24 cellular contexts compared by ENCODE assay signal in the genomic region with DNA sequence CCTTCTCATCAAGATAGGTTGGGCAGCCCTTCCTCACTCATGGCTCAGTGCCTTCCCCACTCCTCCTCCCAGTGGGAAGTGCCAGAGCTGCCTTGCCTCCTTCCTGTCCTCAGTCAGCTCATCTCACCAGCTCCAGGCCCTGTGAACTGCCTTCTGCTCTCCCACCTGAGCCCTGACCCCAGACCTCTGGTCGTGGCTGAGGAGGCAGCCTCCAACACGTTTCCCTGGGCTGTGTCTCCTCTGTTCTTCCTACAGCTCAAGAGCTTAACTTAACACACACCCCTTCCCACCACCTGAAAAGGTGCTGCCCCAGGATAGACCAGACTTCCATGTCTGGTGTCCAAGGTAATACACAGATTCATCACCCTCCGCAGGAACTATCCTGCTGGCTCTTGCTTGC. TPM values are rescaled to one million over a fixed set of nuclear protein-coding genes. Genes with fewer than 3 reads are reported as not detected.
DNase-seq lines count a peak whose midpoint lies in the region; ATAC-seq, FAIRE-seq and TF ChIP-seq lines count a peak whose summit lies in the region.
"Had no signal": no experiment of that assay in that cellular context is flagged by ENCODE, and none has a peak within 500 bp of the region (broad histone marks: within the 10 kb centered on the region; RNA-seq: fewer than 3 reads in every experiment).

No MANE protein-coding gene starts in this region.

- H3K36me3 ChIP-seq in K562 (ENCODE audit: control insufficient read depth, insufficient read depth, low read length), result no peaks in the 10 kb centered on the region
- no peaks in the 10 kb centered on the region for H3K36me3 ChIP-seq in osteoblast (ENCODE audit: insufficient read depth, low read length)
- no peaks in the 10 kb centered on the region for H3K36me3 ChIP-seq in spleen
- H3K36me3 ChIP-seq in A673 (ENCODE audit: insufficient read depth, low read length, poor library complexity, severe bottlenecking), result no peaks in the 10 kb centered on the region
- H3K36me3 ChIP-seq in mammary epithelial cell (ENCODE audit: insufficient read depth, low read length), result no peaks in the 10 kb centered on the region

- H3K9me3 ChIP-seq in K562 (replicated peaks; ENCODE audit: control insufficient read depth, insufficient read depth, low read depth, low read length), result no peaks in the 10 kb centered on the region
- no peaks in the 10 kb centered on the region for H3K9me3 ChIP-seq in osteoblast (ENCODE audit: low read depth, low read length)
- no peaks in the 10 kb centered on the region for H3K9me3 ChIP-seq in spleen
- no peaks in the 10 kb centered on the region for H3K9me3 ChIP-seq in A673 (ENCODE audit: low read depth, low read length, poor library complexity, severe bottlenecking)
- no peaks in the 10 kb centered on the region for H3K9me3 ChIP-seq in mammary epithelial cell (replicated peaks; ENCODE audit: insufficient read depth, low read length)
- H3K9me3 ChIP-seq: A549 had no signal

- H3K27me3 ChIP-seq in K562 (ENCODE audit: control insufficient read depth in 2 of 2, insufficient read depth in 2 of 2, low read length in 2 of 2) (peaks cover 0 to 18% of the 10 kb centered on the region in 2 experiments; a peak in 2 of 5 replicates), osteoblast (ENCODE audit: insufficient read depth, low read length) (peaks cover 8% of the 10 kb centered on the region), spleen (replicated peaks in 1 of 7) (peaks cover 0 to 16% (median 0%) of the 10 kb centered on the region in 7 donors), A673 (replicated peaks; ENCODE audit: insufficient read depth, low read depth, low read length, poor library complexity) (peaks cover 15% of the 10 kb centered on the region), mammary epithelial cell (ENCODE audit: insufficient read depth, low read length) (no peaks in the 10 kb centered on the region)

- no peak for FAIRE-seq in K562 (lab: Jason Lieb, UNC)
- FAIRE-seq: A549, GM12891, GM18507 had no signal

- POLR2A ChIA-PET in K562 (lab: Yijun Ruan, JAX), result no interaction called here
- POLR2A ChIA-PET in A673 (lab: Charles Lee; ENCODE audit: low non-redundant PET), result no interaction called here

- ATAC-seq in K562 (no peak), HG02623 (IDR thresholded peaks at IDR 0.05; ENCODE audit: unreplicated experiment) (no peak)
- ATAC-seq: A549, HCT116 had no signal

- no peak for TF ChIP-seq POLR2A in K562 (conservative IDR thresholded peaks at IDR 0.05)
- TF ChIP-seq POLR2A in spleen (IDR thresholded peaks at IDR 0.05), result no peak

- DNase-seq in K562 (ENCODE audit: extremely low read depth in 1 of 4, low spot score in 3 of 4) (no peak), islet precursor cell (peak; percentile 37), osteoblast (ENCODE audit: insufficient read length, low spot score, missing footprints) (peak; percentile 56), spleen (peak; percentile 56), A673 (ENCODE audit: low spot score) (no peak), mammary epithelial cell (no peak)
- DNase-seq: 8988T; C1 segment of cervical spinal cord; Calu3; CD4-positive, alpha-beta memory T cell; COR-L47; DMS53; DMS79 treated with DMSO at 0.1 percent for 48 hours; GF-D8; GOT3; H9 had no signal

- no peak for TF ChIP-seq CTCF in K562 (IDR thresholded peaks at IDR 0.05 in 2 of 3, conservative IDR thresholded peaks at IDR 0.05 in 1 of 3; ENCODE audit: insufficient read depth in 2 of 3, low read depth in 1 of 3, low read length in 3 of 3)
- TF ChIP-seq CTCF in osteoblast (IDR thresholded peaks at IDR 0.05; ENCODE audit: extremely low read depth, low read depth, low read length), result no peak
- TF ChIP-seq CTCF in spleen (IDR thresholded peaks at IDR 0.05 in 8 of 11, conservative IDR thresholded peaks at IDR 0.05 in 3 of 11), result no peak
- TF ChIP-seq CTCF in A673 (conservative IDR thresholded peaks at IDR 0.05; ENCODE audit: low read depth, low read length), result no peak
- no peak for TF ChIP-seq CTCF in mammary epithelial cell (conservative IDR thresholded peaks at IDR 0.05 in 1 of 2, IDR thresholded peaks at IDR 0.05 in 1 of 2; ENCODE audit: extremely low read depth in 1 of 2, insufficient read depth in 1 of 2, low read depth in 1 of 2, low read length in 2 of 2)

- no peaks in the 10 kb centered on the region for H3K4me1 ChIP-seq in K562 (replicated peaks in 1 of 2; ENCODE audit: control insufficient read depth in 2 of 2, insufficient read depth in 2 of 2, low read length in 2 of 2)
- no peaks in the 10 kb centered on the region for H3K4me1 ChIP-seq in osteoblast (ENCODE audit: insufficient read depth, low read length)
- H3K4me1 ChIP-seq in spleen, result no peaks in the 10 kb centered on the region
- H3K4me1 ChIP-seq in A673 (ENCODE audit: insufficient read depth, low read length, poor library complexity, severe bottlenecking), result no peaks in the 10 kb centered on the region
- peaks cover 3% of the 10 kb centered on the region for H3K4me1 ChIP-seq in mammary epithelial cell (ENCODE audit: insufficient read depth, low read length)
- H3K4me1 ChIP-seq: A549 had no signal

- no peaks in the 10 kb centered on the region for H3K9me1 ChIP-seq in K562 (ENCODE audit: control insufficient read depth, insufficient read depth, low read length)

- in situ Hi-C loops in K562 (cut with MboI), result no loop called here
- in situ Hi-C loops in mammary epithelial cell (cut with MboI; ENCODE audit: low sequenced_read_pairs in 2 of 2), result no loop called here

- no peak overlapping the region for H3K4me3 ChIP-seq in K562
- H3K4me3 ChIP-seq in osteoblast (ENCODE audit: insufficient read depth, low read length), result no peak overlapping the region
- no peak overlapping the region for H3K4me3 ChIP-seq in spleen
- H3K4me3 ChIP-seq in A673 (ENCODE audit: low read depth, low read length, poor library complexity, severe bottlenecking), result no peak overlapping the region
- H3K4me3 ChIP-seq in mammary epithelial cell (replicated peaks in 1 of 3; ENCODE audit: insufficient read depth in 1 of 3, low read depth in 2 of 3, low read length in 3 of 3), result no peak overlapping the region
- H3K4me3 ChIP-seq: A549 had no signal

- no peak overlapping the region for H2AFZ ChIP-seq in K562 (ENCODE audit: low read depth, low read length)
- no peak overlapping the region for H2AFZ ChIP-seq in osteoblast (ENCODE audit: low read length)
- H2AFZ ChIP-seq in mammary epithelial cell (ENCODE audit: low read depth, low read length), result no peak overlapping the region

- no peak for TF ChIP-seq RAD21 in K562 (CRISPR knock-in tag; conservative IDR thresholded peaks at IDR 0.05 in 1 of 2, IDR thresholded peaks at IDR 0.05 in 1 of 2)

- H3K27ac ChIP-seq in K562 (ENCODE audit: extremely low read depth, low read depth, low read length) (no peak overlapping the region), osteoblast (ENCODE audit: low read depth, low read length) (no peak overlapping the region), spleen (no peak overlapping the region), A673 (ENCODE audit: low read depth, low read length, poor library complexity, severe bottlenecking) (no peak overlapping the region), mammary epithelial cell (ENCODE audit: insufficient read depth, low read depth, low read length) (no peak overlapping the region)
- H3K27ac ChIP-seq: A549 had no signal

- intact Hi-C loops in K562 (cut with micrococcal nuclease) (no loop called here), spleen (cut with DNase I; ENCODE audit: low total_unique reads) (no loop called here), A673 (cut with micrococcal nuclease; ENCODE audit: unreplicated experiment) (no loop called here), mammary epithelial cell (cut with micrococcal nuclease) (no loop called here)

- CTCF ChIA-PET in K562 (lab: Yijun Ruan, JAX; ENCODE audit: low intra/inter-chr PET ratio), result no interaction called here
- CTCF ChIA-PET in A673 (lab: Charles Lee), result no interaction called here
- CTCF ChIA-PET in mammary epithelial cell (lab: Charles Lee; ENCODE audit: low non-redundant PET), result no interaction called here

- TF ChIP-seq EP300 in K562 (IDR thresholded peaks at IDR 0.05; ENCODE audit: low read length), result no peak

- H3K79me2 ChIP-seq in K562 (ENCODE audit: control insufficient read depth, insufficient read depth, low read length), result no peaks in the 10 kb centered on the region
- H3K79me2 ChIP-seq in osteoblast (ENCODE audit: insufficient read depth, low read length), result no peaks in the 10 kb centered on the region
- H3K79me2 ChIP-seq in mammary epithelial cell (ENCODE audit: insufficient read depth, low read length), result no peaks in the 10 kb centered on the region

- dilution Hi-C loops in mammary epithelial cell (cut with HindIII; ENCODE audit: low sequenced_read_pairs), result no loop called here

- H3K4me2 ChIP-seq in K562 (ENCODE audit: insufficient read depth, low read length) (no peak overlapping the region), osteoblast (ENCODE audit: insufficient read depth, low read length) (no peak overlapping the region), mammary epithelial cell (ENCODE audit: insufficient read depth, low read depth, low read length) (no peak overlapping the region)
- H3K4me2 ChIP-seq: A549 had no signal

- BruUV-seq in K562 (replicated peaks; lab: Mats Ljungman, UMichigan) (no TSS peak), A673 (replicated peaks; lab: Mats Ljungman, UMichigan) (no TSS peak), mammary epithelial cell (replicated peaks; lab: Mats Ljungman, UMichigan) (no TSS peak)

- H3K9ac ChIP-seq in K562 (ENCODE audit: insufficient read depth in 1 of 2, low read depth in 2 of 2, low read length in 2 of 2) (no peak overlapping the region), mammary epithelial cell (ENCODE audit: insufficient read depth, low read length) (no peak overlapping the region)

- H4K20me1 ChIP-seq in K562 (replicated peaks; ENCODE audit: control insufficient read depth, insufficient read depth, low read length) (no peaks in the 10 kb centered on the region), osteoblast (ENCODE audit: insufficient read depth, low read length) (no peaks in the 10 kb centered on the region), mammary epithelial cell (ENCODE audit: insufficient read depth, low read length) (no peaks in the 10 kb centered on the region)

- WGBS in K562 (ENCODE audit: insufficient coverage, low coverage, missing lambda C conversion rate), result 0% methylated on average over 3 of the region's 3 CpGs
- 63 to 75% (median 67%) methylated on average over 3 of the region's 3 CpGs for WGBS in spleen, 5 donors
- WGBS in mammary epithelial cell (ENCODE audit: low coverage, missing lambda C conversion rate), result 60% methylated on average over 2 of the region's 3 CpGs

RNA-seq across cellular contexts. Expression of a gene that starts 21.2 kb away (rescaled TPM):
- total RNA-seq in K562 (2011; cell fraction: chromatin; rRNA removed; ENCODE audit: low replicate concordance), result not detected in 2 replicates
- not detected in 2 replicates for total RNA-seq in K562 (2011; cell fraction: nucleolus; rRNA removed)
- not detected in 2 replicates for total RNA-seq in K562 (2011; cell fraction: nucleoplasm; rRNA removed)
- not detected in 2 replicates for total RNA-seq in K562 (2014; rRNA removed)
- total RNA-seq in K562 (2014; rRNA removed; fragmentation: Illumina TruSeq; extraction: Trizol), result not detected in 2 replicates
- not detected in 2 replicates for total RNA-seq in K562 (2015; rRNA removed; fragmentation: Illumina TruSeq; extraction: Trizol)
- total RNA-seq in K562 (2021), result not detected in 2 replicates
- not detected in 2 replicates for polyA plus RNA-seq in K562 (2011; rRNA removed)
- not detected in 2 replicates for polyA plus RNA-seq in K562 (2011; cell fraction: cytosol; rRNA removed)
- not detected in 2 replicates for polyA plus RNA-seq in K562 (2011; cell fraction: nucleus; rRNA removed)
- not detected in 2 replicates for polyA plus RNA-seq in K562 (2012)
- polyA plus RNA-seq in K562 (2014; fragmentation: Illumina TruSeq; extraction: Trizol), result not detected in 2 replicates
- polyA plus RNA-seq in K562 (2014; fragmentation: Nextera tagmentation; extraction: Ambion mirVana), result not detected
- polyA plus RNA-seq in K562 (2014; rRNA removed), result not detected in 2 replicates
- polyA minus RNA-seq in K562 (2011; rRNA and poly(A)+ RNA removed), result not detected in 2 replicates
- polyA minus RNA-seq in K562 (2011; cell fraction: cytosol; rRNA and poly(A)+ RNA removed), result not detected in 2 replicates
- polyA minus RNA-seq in K562 (2011; cell fraction: nucleus; rRNA and poly(A)+ RNA removed), result not detected in 2 replicates
- total RNA-seq in osteoblast, result not detected in 2 replicates
- not detected for total RNA-seq in spleen
- not detected for polyA plus RNA-seq in spleen
- total RNA-seq in A673 (2021), result not detected in 2 replicates
- not detected for total RNA-seq in mammary epithelial cell
- not detected for polyA plus RNA-seq in mammary epithelial cell
- not detected for polyA minus RNA-seq in mammary epithelial cell
- total RNA-seq: Calu3; CD4-positive, alpha-beta memory T cell; Daoy; G401; H9 had no signal
- polyA plus RNA-seq: A549; BJ; CD4-positive, alpha-beta memory T cell had no signal

RNA-seq across cellular contexts. Expression of a gene that starts 40.0 kb away (rescaled TPM):
- not detected in 2 replicates for total RNA-seq in K562 (2011; cell fraction: chromatin; rRNA removed; ENCODE audit: low replicate concordance)
- not detected in 2 replicates for total RNA-seq in K562 (2011; cell fraction: nucleolus; rRNA removed)
- total RNA-seq in K562 (2011; cell fraction: nucleoplasm; rRNA removed), result 0.44 TPM in 1 of 2 replicates, not detected in the other
- total RNA-seq in K562 (2014; rRNA removed), result 0.45 TPM in 1 of 2 replicates, not detected in the other
- 0.18 and 0.19 TPM in 2 replicates for total RNA-seq in K562 (2014; rRNA removed; fragmentation: Illumina TruSeq; extraction: Trizol)
- 0.26 and 0.29 TPM in 2 replicates for total RNA-seq in K562 (2015; rRNA removed; fragmentation: Illumina TruSeq; extraction: Trizol)
- total RNA-seq in K562 (2021), result 0.33 and 0.72 TPM in 2 replicates
- polyA plus RNA-seq in K562 (2011; rRNA removed), result 0.35 and 1.3 TPM in 2 replicates
- polyA plus RNA-seq in K562 (2011; cell fraction: cytosol; rRNA removed), result 0.16 and 0.88 TPM in 2 replicates
- 0.85 and 3.1 TPM in 2 replicates for polyA plus RNA-seq in K562 (2011; cell fraction: nucleus; rRNA removed)
- 0.16 and 0.30 TPM in 2 replicates for polyA plus RNA-seq in K562 (2012)
- polyA plus RNA-seq in K562 (2014; fragmentation: Illumina TruSeq; extraction: Trizol), result 0.11 and 0.15 TPM in 2 replicates
- under 1 TPM; 0.08 to 0.22 TPM for polyA plus RNA-seq in K562 (2014; fragmentation: Nextera tagmentation; extraction: Ambion mirVana)
- polyA plus RNA-seq in K562 (2014; rRNA removed), result 0.24 and 0.27 TPM in 2 replicates
- polyA minus RNA-seq in K562 (2011; rRNA and poly(A)+ RNA removed), result 0.28 and 2.0 TPM in 2 replicates
- polyA minus RNA-seq in K562 (2011; cell fraction: cytosol; rRNA and poly(A)+ RNA removed), result not detected in 2 replicates
- polyA minus RNA-seq in K562 (2011; cell fraction: nucleus; rRNA and poly(A)+ RNA removed), result 0.27 and 1.8 TPM in 2 replicates
- total RNA-seq in osteoblast, result not detected in 2 replicates
- total RNA-seq in spleen, result under 1 TPM in 2 of 7 donors, not detected in 5; 0.33 to 0.66 TPM
- polyA plus RNA-seq in spleen, result under 1 TPM in 1 of 3 donors, not detected in 2; 0.06 TPM
- total RNA-seq in A673 (2021), result not detected in 2 replicates
- total RNA-seq in mammary epithelial cell, result under 1 TPM in 1 of 2 donors, not detected in 1; 0.17 TPM
- polyA plus RNA-seq in mammary epithelial cell, result 0.05 TPM
- not detected for polyA minus RNA-seq in mammary epithelial cell
- total RNA-seq: Calu3; CD4-positive, alpha-beta memory T cell; Daoy; G401 had no signal
- polyA plus RNA-seq: BJ; CD4-positive, alpha-beta memory T cell had no signal

Comparison
In these comparisons a context has a peak if more than half of its experiments do, and no peak if none do; other contexts are left out.
1. DNase-seq: peak in islet precursor cell (single experiment), osteoblast (single experiment) and spleen (single experiment); none in K562 (0 of 4), A673 (single experiment) and mammary epithelial cell (single experiment).